Comparison of ENCODE assay signal across 18 cellular contexts in the genomic region with DNA sequence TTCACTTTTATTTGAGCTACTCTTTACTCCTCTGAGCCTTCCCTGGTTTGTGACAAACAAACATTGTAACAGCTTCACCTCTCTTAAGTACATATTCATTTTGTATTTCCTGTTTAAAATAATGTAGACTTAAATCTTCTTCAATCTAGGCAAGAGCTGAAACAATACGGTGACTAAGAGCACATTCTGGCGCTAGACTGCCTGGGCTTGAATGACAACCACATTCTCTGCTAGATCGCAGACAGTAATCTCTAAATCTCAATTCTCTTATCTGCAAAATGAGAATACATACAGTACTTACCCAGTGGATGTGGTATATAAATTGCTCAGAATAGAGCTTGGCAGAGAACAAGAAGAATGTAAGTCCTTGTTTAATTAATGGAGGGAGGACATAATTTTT.
DNase-seq lines count a peak whose midpoint lies in the region; ATAC-seq and TF ChIP-seq lines count a peak whose summit lies in the region.
"Had no signal": no experiment of that assay in that cellular context is flagged by ENCODE, and none has a peak within 500 bp of the region (broad histone marks: within the 10 kb centered on the region; RNA-seq: fewer than 3 reads in every experiment).

No MANE protein-coding gene starts in this region.

- H3K4me3 Mint-ChIP-seq in activated naive CD8-positive, alpha-beta T cell treated with anti-CD3 and anti-CD28 coated beads, Interleukin-2, amount 50 U/mL, for 24 hours = no peak overlapping the region
- no peak overlapping the region for H3K4me3 Mint-ChIP-seq in activated naive CD8-positive, alpha-beta T cell treated with anti-CD3 and anti-CD28 coated beads for 36 hours
- no peak overlapping the region for H3K4me3 Mint-ChIP-seq in activated CD4-positive, alpha-beta memory T cell treated with anti-CD3 and anti-CD28 coated beads for 36 hours
- H3K4me3 Mint-ChIP-seq: HFFc6 had no signal

- no peak for TF ChIP-seq CTCF in PC-3 (conservative IDR thresholded peaks at IDR 0.05; ENCODE audit: low read depth, low read length)

- CTCF ChIA-PET in PC-3 (lab: Charles Lee) = no interaction called here
- CTCF ChIA-PET in activated CD4-positive, alpha-beta memory T cell treated with anti-CD3 and anti-CD28 coated beads for 36 hours (lab: Charles Lee) = interaction anchor here (1.3 kb wide), 1 partner anchor 28 kb away, joined by 3 read pairs; no protein-coding TSS in a partner anchor

- no peak overlapping the region for H3K27ac ChIP-seq in PC-3 (ENCODE audit: low read length)
- H3K27ac ChIP-seq in effector memory CD4-positive, alpha-beta T cell (ENCODE audit: insufficient read depth, low read length, poor library complexity, severe bottlenecking) = no peak overlapping the region
- H3K27ac ChIP-seq: BLaER1 treated with 17β-estradiol and CSF1 and Interleukin-3, amounts not matched to agents 10 nM and 100 nM; HL-60 had no signal

- no peaks in the 10 kb centered on the region for H3F3A ChIP-seq in PC-3 (ENCODE audit: low read length, unreplicated experiment)

- no peak overlapping the region for H2AFZ ChIP-seq in PC-3 (ENCODE audit: low read length)

- H3K9me3 ChIP-seq in PC-3 (ENCODE audit: low read length) = no peaks in the 10 kb centered on the region
- H3K9me3 ChIP-seq in effector memory CD4-positive, alpha-beta T cell (ENCODE audit: control insufficient read depth, low read length) = no peaks in the 10 kb centered on the region
- H3K9me3 ChIP-seq: MG63 had no signal

- peaks cover 7% of the 10 kb centered on the region for H3K9me3 Mint-ChIP-seq in activated naive CD8-positive, alpha-beta T cell treated with anti-CD3 and anti-CD28 coated beads, Interleukin-2, amount 50 U/mL, for 24 hours
- H3K9me3 Mint-ChIP-seq in activated naive CD8-positive, alpha-beta T cell treated with anti-CD3 and anti-CD28 coated beads for 36 hours = peaks cover 4% of the 10 kb centered on the region
- H3K9me3 Mint-ChIP-seq in activated CD4-positive, alpha-beta memory T cell treated with anti-CD3 and anti-CD28 coated beads for 36 hours = no peaks in the 10 kb centered on the region

- H3K9me2 ChIP-seq in PC-3 (replicated peaks; ENCODE audit: low read length) = no peaks in the 10 kb centered on the region

- no peak overlapping the region for H3K4me3 ChIP-seq in PC-3 (ENCODE audit: low read length)
- H3K4me3 ChIP-seq in effector memory CD4-positive, alpha-beta T cell (ENCODE audit: insufficient read depth, low read depth, low read length, poor library complexity, severe bottlenecking) = no peak overlapping the region
- H3K4me3 ChIP-seq: BLaER1 treated with 17β-estradiol and CSF1 and Interleukin-3, amounts not matched to agents 10 nM and 100 nM; MG63 had no signal

- ATAC-seq in activated naive CD8-positive, alpha-beta T cell treated with anti-CD3 and anti-CD28 coated beads, Interleukin-2, amount 50 U/mL, for 24 hours = peak; percentile 28
- ATAC-seq in PC-3 = no peak
- peak; percentile 52 for ATAC-seq in esophagus mucosa
- ATAC-seq: SK-N-SH treated with all-trans-retinoic acid at 6 μM for 48 hours had no signal

- intact Hi-C loops in PC-3 (cut with micrococcal nuclease) = no loop called here
- intact Hi-C loops in activated CD4-positive, alpha-beta memory T cell treated with anti-CD3 and anti-CD28 coated beads for 36 hours (cut with micrococcal nuclease) = loop anchor here (1.0 kb wide), 1 partner anchor 18 kb away; no protein-coding TSS in a partner anchor

- no peak overlapping the region for H3K4me2 ChIP-seq in PC-3 (ENCODE audit: low read length)
- H3K4me2 ChIP-seq: BLaER1 treated with 17β-estradiol and CSF1 and Interleukin-3, amounts not matched to agents 10 nM and 100 nM had no signal

- H3K36me3 ChIP-seq in PC-3 (ENCODE audit: low read depth, low read length) = no peaks in the 10 kb centered on the region
- H3K36me3 ChIP-seq in effector memory CD4-positive, alpha-beta T cell (ENCODE audit: control insufficient read depth, insufficient read depth, low read length) = peaks cover 8% of the 10 kb centered on the region
- H3K36me3 ChIP-seq: MG63 had no signal

- H3K27me3 Mint-ChIP-seq in activated naive CD8-positive, alpha-beta T cell treated with anti-CD3 and anti-CD28 coated beads, Interleukin-2, amount 50 U/mL, for 24 hours = no peaks in the 10 kb centered on the region
- no peaks in the 10 kb centered on the region for H3K27me3 Mint-ChIP-seq in activated naive CD8-positive, alpha-beta T cell treated with anti-CD3 and anti-CD28 coated beads for 36 hours
- H3K27me3 Mint-ChIP-seq in activated CD4-positive, alpha-beta memory T cell treated with anti-CD3 and anti-CD28 coated beads for 36 hours = no peaks in the 10 kb centered on the region

- H3K9ac ChIP-seq in PC-3 (ENCODE audit: low read length) = no peak overlapping the region
- H3K9ac ChIP-seq: BLaER1 treated with 17β-estradiol and CSF1 and Interleukin-3, amounts not matched to agents 10 nM and 100 nM had no signal

- H3K36me3 Mint-ChIP-seq in activated naive CD8-positive, alpha-beta T cell treated with anti-CD3 and anti-CD28 coated beads, Interleukin-2, amount 50 U/mL, for 24 hours (ENCODE audit: low read depth) = peaks cover 34% of the 10 kb centered on the region
- H3K36me3 Mint-ChIP-seq in activated naive CD8-positive, alpha-beta T cell treated with anti-CD3 and anti-CD28 coated beads for 36 hours = peaks cover 32% of the 10 kb centered on the region
- peaks cover 46% of the 10 kb centered on the region for H3K36me3 Mint-ChIP-seq in activated CD4-positive, alpha-beta memory T cell treated with anti-CD3 and anti-CD28 coated beads for 36 hours

- no peak overlapping the region for H3K27ac Mint-ChIP-seq in activated naive CD8-positive, alpha-beta T cell treated with anti-CD3 and anti-CD28 coated beads, Interleukin-2, amount 50 U/mL, for 24 hours
- H3K27ac Mint-ChIP-seq in activated naive CD8-positive, alpha-beta T cell treated with anti-CD3 and anti-CD28 coated beads for 36 hours = no peak overlapping the region
- no peak overlapping the region for H3K27ac Mint-ChIP-seq in activated CD4-positive, alpha-beta memory T cell treated with anti-CD3 and anti-CD28 coated beads for 36 hours
- H3K27ac Mint-ChIP-seq: HFFc6 had no signal

- no peak for DNase-seq in activated naive CD8-positive, alpha-beta T cell treated with anti-CD3 and anti-CD28 coated beads, Interleukin-2, amount 50 U/mL, for 24 hours
- no peak for DNase-seq in activated naive CD8-positive, alpha-beta T cell treated with anti-CD3 and anti-CD28 coated beads for 36 hours
- DNase-seq in PC-3 (peak; percentile 1), T-helper 9 cell (no peak)
- DNase-seq in activated CD4-positive, alpha-beta memory T cell treated with anti-CD3 and anti-CD28 coated beads for 36 hours = no peak
- DNase-seq in effector memory CD4-positive, alpha-beta T cell = no peak
- DNase-seq: H7; HFFc6; MG63; NCI-H1048; NCI-H1436 treated with DMSO at 0.1 percent for 48 hours; NCI-H2081; NK-92 treated with Interleukin-12 subunit alpha and Interleukin-12 subunit beta, amount 100 ng/mL, for 24 hours; SHP77 had no signal

- BruUV-seq in PC-3 (replicated peaks; lab: Mats Ljungman, UMichigan) = no TSS peak

- POLR2A ChIA-PET in PC-3 (lab: Charles Lee; ENCODE audit: unreplicated experiment) = no interaction called here
- POLR2A ChIA-PET in activated CD4-positive, alpha-beta memory T cell treated with anti-CD3 and anti-CD28 coated beads for 36 hours (lab: Charles Lee) = no interaction called here

- H4K20me1 ChIP-seq in PC-3 (ENCODE audit: low read length) = no peaks in the 10 kb centered on the region

- no peaks in the 10 kb centered on the region for H3K27me3 ChIP-seq in PC-3 (ENCODE audit: low read length)
- H3K27me3 ChIP-seq in effector memory CD4-positive, alpha-beta T cell (replicated peaks; ENCODE audit: control insufficient read depth, insufficient read depth, low read length, poor library complexity, severe bottlenecking) = no peaks in the 10 kb centered on the region
- H3K27me3 ChIP-seq: BLaER1 treated with 17β-estradiol and CSF1 and Interleukin-3, amounts not matched to agents 10 nM and 100 nM; MG63 had no signal

- H3K4me1 ChIP-seq in PC-3 (ENCODE audit: insufficient read depth, low read length) = no peaks in the 10 kb centered on the region
- H3K4me1 ChIP-seq in effector memory CD4-positive, alpha-beta T cell (ENCODE audit: control insufficient read depth, insufficient read depth, low read length, poor library complexity, severe bottlenecking) = no peaks in the 10 kb centered on the region
- H3K4me1 ChIP-seq: BLaER1 treated with 17β-estradiol and CSF1 and Interleukin-3, amounts not matched to agents 10 nM and 100 nM had no signal

- no peaks in the 10 kb centered on the region for H3K79me2 ChIP-seq in PC-3 (ENCODE audit: low read length)

- H3K4me1 Mint-ChIP-seq in activated naive CD8-positive, alpha-beta T cell treated with anti-CD3 and anti-CD28 coated beads, Interleukin-2, amount 50 U/mL, for 24 hours = no peaks in the 10 kb centered on the region
- H3K4me1 Mint-ChIP-seq in activated naive CD8-positive, alpha-beta T cell treated with anti-CD3 and anti-CD28 coated beads for 36 hours = no peaks in the 10 kb centered on the region
- no peaks in the 10 kb centered on the region for H3K4me1 Mint-ChIP-seq in activated CD4-positive, alpha-beta memory T cell treated with anti-CD3 and anti-CD28 coated beads for 36 hours (ENCODE audit: low read depth)
